17 cellular contexts compared by ENCODE assay signal in the genomic region with DNA sequence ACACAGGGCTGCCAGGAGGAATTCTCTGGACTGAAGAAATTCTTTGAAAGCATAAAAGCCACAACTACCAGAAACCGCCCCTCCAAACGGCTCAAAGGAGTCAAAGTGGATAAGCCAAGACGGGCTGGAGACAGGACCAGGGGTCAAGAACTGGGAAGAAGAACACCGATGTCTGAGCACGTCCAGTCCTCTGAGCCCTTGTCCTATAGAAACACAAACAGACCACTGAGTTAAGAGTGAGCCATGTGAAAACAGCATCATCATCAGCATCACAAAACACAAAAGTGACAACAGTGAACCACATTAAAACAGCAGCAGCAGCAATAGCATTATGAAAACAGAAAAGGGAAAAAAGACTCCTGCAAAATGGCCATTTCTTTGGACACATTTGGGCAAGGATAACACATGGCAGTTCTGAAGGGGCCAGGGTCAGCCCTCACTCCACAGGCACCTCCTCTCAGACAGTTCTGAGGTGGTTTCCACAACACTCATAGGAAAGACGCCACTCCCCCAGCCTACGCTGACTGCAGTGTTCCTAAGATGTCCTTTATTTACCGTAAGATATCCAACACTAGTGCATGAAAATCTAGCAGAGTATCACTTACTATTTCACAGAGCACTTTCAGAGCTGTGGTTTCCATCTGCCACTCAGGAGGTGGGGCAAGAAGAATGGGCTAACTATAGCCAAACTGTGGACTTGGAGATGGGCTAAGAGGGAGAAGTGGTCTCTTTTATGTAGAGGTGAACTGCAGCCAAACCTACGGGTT.
DNase-seq lines count a peak whose midpoint lies in the region; ATAC-seq lines count a peak whose summit lies in the region.
"Had no signal": no experiment of that assay in that cellular context is flagged by ENCODE, and none has a peak within 500 bp of the region (broad histone marks: within the 10 kb centered on the region; RNA-seq: fewer than 3 reads in every experiment).

No MANE protein-coding gene starts in this region.

- no peaks in the 10 kb centered on the region for H3K27me3 ChIP-seq in effector memory CD4-positive, alpha-beta T cell (replicated peaks; ENCODE audit: control insufficient read depth, insufficient read depth, low read length, poor library complexity, severe bottlenecking)
- H3K27me3 ChIP-seq: neural progenitor cell, uterus had no signal

- no peak overlapping the region for H3K4me3 Mint-ChIP-seq in stimulated activated memory B cell treated with anti-CD40 and anti-IgM and Interleukin-4, amounts not matched to agents 10 μg/mL and 1 μg/mL and 100 μg/mL, for 72 hours
- H3K4me3 Mint-ChIP-seq: H9; neural progenitor cell; stimulated activated naive B cell treated with anti-CD40 and anti-IgM and Interleukin-4, amounts not matched to agents 10 μg/mL and 1 μg/mL and 100 μg/mL, for 72 hours had no signal

- ATAC-seq in stimulated activated memory B cell treated with anti-CD40 and anti-IgM and Interleukin-4, amounts not matched to agents 10 μg/mL and 1 μg/mL and 100 μg/mL, for 72 hours: no peak
- ATAC-seq in HG02938 (IDR thresholded peaks at IDR 0.05; ENCODE audit: unreplicated experiment) (no peak), GM19324 (IDR thresholded peaks at IDR 0.05; ENCODE audit: low FRiP score, unreplicated experiment) (no peak)

- peak; percentile 49 for DNase-seq in activated naive CD4-positive, alpha-beta T cell treated with Interleukin-2 at 50 U/mL for 16 hours
- no peak for DNase-seq in activated naive CD4-positive, alpha-beta T cell treated with anti-CD3 and anti-CD28 coated beads, Interleukin-2, amount 50 U/mL, for 16 hours
- peak; percentile 35 to 58 for DNase-seq in activated CD4-positive, alpha-beta T cell treated with anti-CD3 and anti-CD28 coated beads, Interleukin-2, amount 50 U/mL, for 48 hours
- DNase-seq in effector memory CD4-positive, alpha-beta T cell: no peak
- DNase-seq in NCI-H1048 (lab: John Stamatoyannopoulos, UW): no peak
- DNase-seq: H9; NCI-H2029 treated with DMSO at 0.1 percent for 48 hours; NCI-H526; PC-9; stimulated activated naive B cell treated with anti-CD40 and anti-IgM and Interleukin-4, amounts not matched to agents 10 μg/mL and 1 μg/mL and 100 μg/mL, for 72 hours; uterus had no signal

- H3K4me1 ChIP-seq in effector memory CD4-positive, alpha-beta T cell (ENCODE audit: control insufficient read depth, insufficient read depth, low read length, poor library complexity, severe bottlenecking): peaks cover 18% of the 10 kb centered on the region
- H3K4me1 ChIP-seq: neural progenitor cell, uterus had no signal

- H3K27me3 Mint-ChIP-seq in stimulated activated memory B cell treated with anti-CD40 and anti-IgM and Interleukin-4, amounts not matched to agents 10 μg/mL and 1 μg/mL and 100 μg/mL, for 72 hours: no peaks in the 10 kb centered on the region
- H3K27me3 Mint-ChIP-seq: stimulated activated naive B cell treated with anti-CD40 and anti-IgM and Interleukin-4, amounts not matched to agents 10 μg/mL and 1 μg/mL and 100 μg/mL, for 72 hours had no signal

- peaks cover 66% of the 10 kb centered on the region for H3K36me3 Mint-ChIP-seq in stimulated activated memory B cell treated with anti-CD40 and anti-IgM and Interleukin-4, amounts not matched to agents 10 μg/mL and 1 μg/mL and 100 μg/mL, for 72 hours

- peak overlapping the region; percentile 5 for H3K27ac ChIP-seq in effector memory CD4-positive, alpha-beta T cell (ENCODE audit: insufficient read depth, low read length, poor library complexity, severe bottlenecking)
- H3K27ac ChIP-seq: coronary artery, neural progenitor cell, PC-9, uterus had no signal

- H3K27ac Mint-ChIP-seq in stimulated activated memory B cell treated with anti-CD40 and anti-IgM and Interleukin-4, amounts not matched to agents 10 μg/mL and 1 μg/mL and 100 μg/mL, for 72 hours: peak overlapping the region; percentile 38
- H3K27ac Mint-ChIP-seq: H9; neural progenitor cell; stimulated activated naive B cell treated with anti-CD40 and anti-IgM and Interleukin-4, amounts not matched to agents 10 μg/mL and 1 μg/mL and 100 μg/mL, for 72 hours had no signal

- peaks cover 65% of the 10 kb centered on the region for H3K36me3 ChIP-seq in effector memory CD4-positive, alpha-beta T cell (ENCODE audit: control insufficient read depth, insufficient read depth, low read length)
- H3K36me3 ChIP-seq: uterus had no signal

- peaks cover 21% of the 10 kb centered on the region for H3K4me1 Mint-ChIP-seq in stimulated activated memory B cell treated with anti-CD40 and anti-IgM and Interleukin-4, amounts not matched to agents 10 μg/mL and 1 μg/mL and 100 μg/mL, for 72 hours
- H3K4me1 Mint-ChIP-seq: H9, neural progenitor cell had no signal

- H3K9me3 Mint-ChIP-seq in stimulated activated memory B cell treated with anti-CD40 and anti-IgM and Interleukin-4, amounts not matched to agents 10 μg/mL and 1 μg/mL and 100 μg/mL, for 72 hours: no peaks in the 10 kb centered on the region
- H3K9me3 Mint-ChIP-seq: H9; neural progenitor cell; stimulated activated naive B cell treated with anti-CD40 and anti-IgM and Interleukin-4, amounts not matched to agents 10 μg/mL and 1 μg/mL and 100 μg/mL, for 72 hours had no signal

- H3K4me3 ChIP-seq in effector memory CD4-positive, alpha-beta T cell (ENCODE audit: insufficient read depth, low read depth, low read length, poor library complexity, severe bottlenecking): no peak overlapping the region
- H3K4me3 ChIP-seq: coronary artery, neural progenitor cell, PC-9, SK-N-MC, uterus had no signal

- H3K9me3 ChIP-seq in effector memory CD4-positive, alpha-beta T cell (ENCODE audit: control insufficient read depth, low read length): no peaks in the 10 kb centered on the region
- H3K9me3 ChIP-seq: uterus had no signal

Comparison
In these comparisons a context has a peak if more than half of its experiments do, and no peak if none do; other contexts are left out.
1. DNase-seq: peak in activated naive CD4-positive, alpha-beta T cell treated with Interleukin-2 at 50 U/mL for 16 hours (single experiment) and activated CD4-positive, alpha-beta T cell treated with anti-CD3 and anti-CD28 coated beads, Interleukin-2, amount 50 U/mL, for 48 hours (2 of 2); none in activated naive CD4-positive, alpha-beta T cell treated with anti-CD3 and anti-CD28 coated beads, Interleukin-2, amount 50 U/mL, for 16 hours (single experiment), effector memory CD4-positive, alpha-beta T cell (0 of 3) and NCI-H1048 (single experiment).